ENCODE assay signal across 8 cellular contexts in the genomic region with DNA sequence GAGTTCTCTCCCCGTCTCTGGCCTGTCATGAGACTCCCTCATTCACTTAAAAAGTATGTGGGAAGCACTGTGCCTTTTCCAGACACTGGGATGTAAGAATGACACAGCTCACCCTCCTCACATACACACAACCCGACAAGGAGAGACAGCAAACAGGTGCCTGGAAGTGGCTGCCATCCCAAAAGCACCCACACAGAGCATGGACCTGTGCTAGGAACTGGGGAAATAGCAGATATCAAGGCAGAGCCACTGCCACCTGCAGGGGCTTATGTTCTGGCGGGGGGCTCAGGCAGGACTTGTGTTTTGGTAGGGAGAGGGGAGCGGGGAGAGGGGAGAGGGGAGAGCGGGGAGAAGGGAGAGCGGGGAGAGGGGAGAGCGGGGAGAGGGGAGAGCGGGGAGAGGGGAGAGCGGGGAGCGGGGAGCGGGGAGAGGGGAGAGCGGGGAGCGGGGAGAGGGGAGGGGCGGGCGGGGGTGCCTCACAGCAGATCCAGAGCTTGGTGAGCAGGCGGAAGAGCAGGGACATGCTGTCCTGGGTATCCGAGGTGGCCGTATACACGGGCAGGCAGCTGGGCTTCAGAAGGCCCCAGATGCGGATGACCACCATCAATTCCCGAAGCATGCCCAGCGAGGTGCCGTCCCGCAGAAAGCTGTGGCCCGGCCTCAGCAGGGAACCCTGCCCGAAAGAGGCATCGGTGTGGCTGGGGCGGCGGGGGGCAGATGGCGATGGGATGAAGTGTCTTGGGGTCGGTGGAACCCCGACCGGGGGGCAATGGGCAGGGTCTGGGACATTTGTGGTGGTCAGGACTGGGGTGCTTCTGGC. TPM values are rescaled to one million over a fixed set of nuclear protein-coding genes. Genes with fewer than 3 reads are reported as not detected.
DNase-seq lines count a peak whose midpoint lies in the region; ATAC-seq lines count a peak whose summit lies in the region.

No MANE protein-coding gene starts in this region.

- H4K8ac ChIP-seq in mesenchymal stem cell (ENCODE audit: low read length) = no peak overlapping the region

- no peak overlapping the region for H3K18ac ChIP-seq in mesenchymal stem cell (ENCODE audit: low read depth in 1 of 2, low read length in 2 of 2)

- in situ Hi-C loops in G401 (cut with HindIII; ENCODE audit: low sequenced_read_pairs) = no loop called here

- H3K14ac ChIP-seq in mesenchymal stem cell (ENCODE audit: low read length in 2 of 2) = no peak overlapping the region

- DNase-seq in AG08396 (ENCODE audit: low spot score) (peak; percentile 67), G401 (ENCODE audit: low spot score) (peak; percentile 44), mesenchymal stem cell (peak; percentile 37), aorta (no peak), OCI-M1 (lab: John Stamatoyannopoulos, UW) (no peak), NCI-H524 treated with DMSO at 0.1 percent for 48 hours (lab: John Stamatoyannopoulos, UW) (no peak), NCI-H146 (lab: John Stamatoyannopoulos, UW) (no peak)
- no peak for DNase-seq in activated naive CD4-positive, alpha-beta T cell treated with anti-CD3 and anti-CD28 coated beads, Interleukin-2, amount 50 U/mL, for 72 hours (ENCODE audit: low spot score in 2 of 2)

- ATAC-seq in activated naive CD4-positive, alpha-beta T cell treated with anti-CD3 and anti-CD28 coated beads, Interleukin-2, amount 50 U/mL, for 72 hours = no peak
- ATAC-seq in aorta (ENCODE audit: low FRiP score) = no peak

- no peaks in the 10 kb centered on the region for H3K36me3 Mint-ChIP-seq in activated naive CD4-positive, alpha-beta T cell treated with anti-CD3 and anti-CD28 coated beads, Interleukin-2, amount 50 U/mL, for 72 hours

- intact Hi-C loops in aorta (cut with DNase I) = no loop called here

- no peak overlapping the region for H3K4me2 ChIP-seq in mesenchymal stem cell (ENCODE audit: low read length, poor library complexity, severe bottlenecking)

- no peaks in the 10 kb centered on the region for H3K9me3 Mint-ChIP-seq in activated naive CD4-positive, alpha-beta T cell treated with anti-CD3 and anti-CD28 coated beads, Interleukin-2, amount 50 U/mL, for 72 hours

- H3K4ac ChIP-seq in mesenchymal stem cell (ENCODE audit: low read depth in 1 of 2, low read length in 2 of 2) = no peak overlapping the region

- H2AK5ac ChIP-seq in mesenchymal stem cell (ENCODE audit: low read length, severe bottlenecking) = no peak overlapping the region

- peaks cover 36 to 73% of the 10 kb centered on the region in 2 experiments for H3K36me3 ChIP-seq in mesenchymal stem cell (ENCODE audit: control insufficient read depth in 1 of 2, insufficient read depth in 2 of 2, low read depth in 1 of 2, low read length in 2 of 2)
- no peaks in the 10 kb centered on the region for H3K36me3 ChIP-seq in aorta (ENCODE audit: control insufficient read depth in 1 of 2, insufficient read depth in 2 of 2, low read length in 1 of 2)

- H2BK12ac ChIP-seq in mesenchymal stem cell (ENCODE audit: low read length in 2 of 2) = peak overlapping the region in 1 of 2 experiments; percentile 48

- H3K27ac ChIP-seq in mesenchymal stem cell (ENCODE audit: low read length, poor library complexity, severe bottlenecking) (no peak overlapping the region), aorta (ENCODE audit: low read depth in 1 of 2, low read length in 2 of 2) (no peak overlapping the region)

- no peak overlapping the region for H4K91ac ChIP-seq in mesenchymal stem cell (ENCODE audit: low read length)

- H3K27ac Mint-ChIP-seq in activated naive CD4-positive, alpha-beta T cell treated with anti-CD3 and anti-CD28 coated beads, Interleukin-2, amount 50 U/mL, for 72 hours = peak overlapping the region; percentile 29 to 71

- H3K79me1 ChIP-seq in mesenchymal stem cell (replicated peaks; ENCODE audit: low read length, poor library complexity, severe bottlenecking) = peaks cover 8% of the 10 kb centered on the region

- H2BK120ac ChIP-seq in mesenchymal stem cell (ENCODE audit: low read depth, low read length) = no peak overlapping the region

- H2BK5ac ChIP-seq in mesenchymal stem cell (ENCODE audit: low read depth, low read length, poor library complexity, severe bottlenecking) = no peak overlapping the region

- H2BK15ac ChIP-seq in mesenchymal stem cell (ENCODE audit: low read depth, poor library complexity, severe bottlenecking) = no peak overlapping the region

- no peak overlapping the region for H3K9ac ChIP-seq in mesenchymal stem cell (ENCODE audit: low read length)

- no peak overlapping the region for H2AFZ ChIP-seq in mesenchymal stem cell (ENCODE audit: low read depth, low read length)

- H3K27me3 ChIP-seq in mesenchymal stem cell (ENCODE audit: control insufficient read depth in 1 of 2, insufficient read depth in 1 of 2, low read length in 2 of 2) (no peaks in the 10 kb centered on the region), aorta (ENCODE audit: control insufficient read depth in 1 of 2, insufficient read depth in 2 of 2, low read length in 1 of 2) (no peaks in the 10 kb centered on the region)

- H3K4me1 ChIP-seq in mesenchymal stem cell (ENCODE audit: control insufficient read depth, insufficient read depth, low read depth, low read length) (peaks cover 59% of the 10 kb centered on the region), aorta (ENCODE audit: control insufficient read depth in 1 of 2, insufficient read depth in 2 of 2, low read length in 2 of 2) (no peaks in the 10 kb centered on the region)

- 91% methylated on average over 21 of the region's 33 CpGs for WGBS in mesenchymal stem cell
- WGBS in aorta, 2 donors = 94% methylated on average over 22 to 24 of the region's 33 CpGs

- H3K4me3 ChIP-seq in mesenchymal stem cell (ENCODE audit: insufficient read depth in 1 of 2, low read depth in 1 of 2, low read length in 2 of 2) (no peak overlapping the region), aorta (ENCODE audit: low read length in 2 of 2) (no peak overlapping the region)

- H3K9me3 ChIP-seq in mesenchymal stem cell (ENCODE audit: control insufficient read depth, low read length) (no peaks in the 10 kb centered on the region), aorta (ENCODE audit: control insufficient read depth, low read length) (no peaks in the 10 kb centered on the region)

- H3K23ac ChIP-seq in mesenchymal stem cell (ENCODE audit: low read length in 2 of 2) = no peak overlapping the region

RNA-seq across cellular contexts. Expression of a gene that starts 12.2 kb away (rescaled TPM):
- 3.6 and 6.1 TPM in 2 replicates for total RNA-seq in G401 (2014; rRNA removed; shearing (Covaris generic))
- 1 to 10 TPM in 1 of 2 donors, not detected in 1; 4.9 TPM for total RNA-seq in activated naive CD4-positive, alpha-beta T cell treated with anti-CD3 and anti-CD28 coated beads, Interleukin-2, amount 50 U/mL, for 72 hours
- polyA plus RNA-seq in mesenchymal stem cell (2013, experiment 1 of 2) = 0.30 TPM
- polyA plus RNA-seq in mesenchymal stem cell (2013, experiment 2 of 2) = 0.51 TPM
- 100 to 1,000 TPM; 104 to 354 TPM for total RNA-seq in aorta
- polyA plus RNA-seq in aorta = 10 to 100 TPM in 1 of 2 donors, 1 to 10 TPM in 1; 3.3 to 23.9 TPM

RNA-seq across cellular contexts. Expression of a gene that starts 19.6 kb away (rescaled TPM):
- total RNA-seq in G401 (2014; rRNA removed; shearing (Covaris generic)) = not detected in 2 replicates
- total RNA-seq in activated naive CD4-positive, alpha-beta T cell treated with anti-CD3 and anti-CD28 coated beads, Interleukin-2, amount 50 U/mL, for 72 hours = not detected
- polyA plus RNA-seq in mesenchymal stem cell (2013, experiment 1 of 2) = not detected
- 0.11 TPM for polyA plus RNA-seq in mesenchymal stem cell (2013, experiment 2 of 2)
- total RNA-seq in aorta = 1 to 10 TPM in 1 of 2 donors, not detected in 1; 2.0 TPM
- not detected for polyA plus RNA-seq in aorta

RNA-seq across cellular contexts. Expression of a gene that starts 21.3 kb away (rescaled TPM):
- total RNA-seq in G401 (2014; rRNA removed; shearing (Covaris generic)) = 51.0 and 58.7 TPM in 2 replicates
- 10 to 100 TPM; 42.0 to 61.8 TPM for total RNA-seq in activated naive CD4-positive, alpha-beta T cell treated with anti-CD3 and anti-CD28 coated beads, Interleukin-2, amount 50 U/mL, for 72 hours
- polyA plus RNA-seq in mesenchymal stem cell (2013, experiment 1 of 2) = 19.4 TPM
- 19.2 TPM for polyA plus RNA-seq in mesenchymal stem cell (2013, experiment 2 of 2)
- 10 to 100 TPM; 31.5 to 36.5 TPM for total RNA-seq in aorta
- 100 to 1,000 TPM in 1 of 2 donors, 10 to 100 TPM in 1; 22.9 to 165 TPM for polyA plus RNA-seq in aorta

RNA-seq across cellular contexts. Expression of a gene that starts 21.6 kb away (rescaled TPM):
- not detected in 2 replicates for total RNA-seq in G401 (2014; rRNA removed; shearing (Covaris generic))
- not detected for total RNA-seq in activated naive CD4-positive, alpha-beta T cell treated with anti-CD3 and anti-CD28 coated beads, Interleukin-2, amount 50 U/mL, for 72 hours
- polyA plus RNA-seq in mesenchymal stem cell (2013, experiment 1 of 2) = not detected
- not detected for polyA plus RNA-seq in mesenchymal stem cell (2013, experiment 2 of 2)
- not detected for total RNA-seq in aorta
- polyA plus RNA-seq in aorta = not detected

RNA-seq across cellular contexts. Expression of a gene that starts 30.9 kb away (rescaled TPM):
- 2.3 TPM in 1 of 2 replicates, not detected in the other for total RNA-seq in G401 (2014; rRNA removed; shearing (Covaris generic))
- not detected for total RNA-seq in activated naive CD4-positive, alpha-beta T cell treated with anti-CD3 and anti-CD28 coated beads, Interleukin-2, amount 50 U/mL, for 72 hours
- 0.07 TPM for polyA plus RNA-seq in mesenchymal stem cell (2013, experiment 1 of 2)
- 0.04 TPM for polyA plus RNA-seq in mesenchymal stem cell (2013, experiment 2 of 2)
- not detected for total RNA-seq in aorta
- polyA plus RNA-seq in aorta = not detected

Comparison
In these comparisons a context has a peak if more than half of its experiments do, and no peak if none do; other contexts are left out.
1. DNase-seq: peak in AG08396 (single experiment), G401 (single experiment) and mesenchymal stem cell (single experiment); none in activated naive CD4-positive, alpha-beta T cell treated with anti-CD3 and anti-CD28 coated beads, Interleukin-2, amount 50 U/mL, for 72 hours (0 of 2), aorta (0 of 2), OCI-M1 (single experiment), NCI-H524 treated with DMSO at 0.1 percent for 48 hours (single experiment) and NCI-H146 (single experiment).
2. RNA of a gene that starts 12.2 kb away (total RNA-seq): 104 to 354 TPM in aorta; 4.9 TPM in activated naive CD4-positive, alpha-beta T cell treated with anti-CD3 and anti-CD28 coated beads, Interleukin-2, amount 50 U/mL, for 72 hours and 3.6 to 6.1 TPM in G401; every median in the first group is over 10 times any median in the second.